Comparison of ENCODE assay signal across 1 cellular context in the genomic region with DNA sequence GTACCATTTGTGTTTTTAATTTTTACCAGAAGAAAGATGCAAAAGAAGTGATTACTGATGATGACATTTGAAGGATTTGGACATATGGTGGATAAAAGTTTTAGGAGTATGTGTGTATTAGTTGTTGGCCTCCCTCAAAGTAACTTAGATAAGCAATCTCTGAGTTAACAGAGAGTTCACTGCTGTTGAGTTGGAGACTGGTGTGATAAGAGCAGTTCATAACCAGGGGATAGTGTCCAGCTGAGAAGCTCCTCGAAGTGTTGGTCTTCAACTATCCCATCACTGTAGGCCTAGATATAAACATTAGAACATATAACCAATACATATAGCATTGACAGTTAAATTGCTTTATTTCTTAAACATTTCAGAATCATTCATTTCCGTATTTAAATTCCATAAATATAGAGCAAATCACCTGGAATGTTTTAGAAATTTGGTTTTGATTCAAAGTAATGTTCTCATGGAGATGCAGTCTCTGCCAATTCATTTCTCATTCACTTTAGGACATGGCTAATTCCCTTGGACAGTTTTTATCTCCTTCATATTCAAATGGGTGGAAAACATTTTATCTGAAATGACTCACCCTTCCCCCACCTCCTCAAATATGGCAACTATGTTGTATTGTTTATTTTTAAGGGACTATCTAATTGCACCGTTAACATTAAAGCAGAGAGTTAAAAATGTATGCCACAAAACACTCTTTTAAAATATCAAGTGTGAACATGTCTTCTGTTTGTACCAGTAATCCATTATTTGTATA.
TF ChIP-seq lines count a peak whose summit lies in the region.

No MANE protein-coding gene starts in this region.

TF ChIP-seq in IMR-90, 13 proteins besides CTCF, POLR2A, EP300 and RAD21 (continued from another document):
- TF ChIP-seq, protein P1, sequence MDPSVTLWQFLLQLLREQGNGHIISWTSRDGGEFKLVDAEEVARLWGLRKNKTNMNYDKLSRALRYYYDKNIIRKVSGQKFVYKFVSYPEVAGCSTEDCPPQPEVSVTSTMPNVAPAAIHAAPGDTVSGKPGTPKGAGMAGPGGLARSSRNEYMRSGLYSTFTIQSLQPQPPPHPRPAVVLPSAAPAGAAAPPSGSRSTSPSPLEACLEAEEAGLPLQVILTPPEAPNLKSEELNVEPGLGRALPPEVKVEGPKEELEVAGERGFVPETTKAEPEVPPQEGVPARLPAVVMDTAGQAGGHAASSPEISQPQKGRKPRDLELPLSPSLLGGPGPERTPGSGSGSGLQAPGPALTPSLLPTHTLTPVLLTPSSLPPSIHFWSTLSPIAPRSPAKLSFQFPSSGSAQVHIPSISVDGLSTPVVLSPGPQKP (IDR thresholded peaks at IDR 0.05; ENCODE audit: borderline replicate concordance, low read depth, low read length) = no peak
- TF ChIP-seq CHD1 (IDR thresholded peaks at IDR 0.05; ENCODE audit: low read depth, low read length) (no peak), SMC3 (IDR thresholded peaks at IDR 0.05; ENCODE audit: low read depth, low read length) (no peak)
